ENCODE assay signal across 15 cellular contexts in the genomic region with DNA sequence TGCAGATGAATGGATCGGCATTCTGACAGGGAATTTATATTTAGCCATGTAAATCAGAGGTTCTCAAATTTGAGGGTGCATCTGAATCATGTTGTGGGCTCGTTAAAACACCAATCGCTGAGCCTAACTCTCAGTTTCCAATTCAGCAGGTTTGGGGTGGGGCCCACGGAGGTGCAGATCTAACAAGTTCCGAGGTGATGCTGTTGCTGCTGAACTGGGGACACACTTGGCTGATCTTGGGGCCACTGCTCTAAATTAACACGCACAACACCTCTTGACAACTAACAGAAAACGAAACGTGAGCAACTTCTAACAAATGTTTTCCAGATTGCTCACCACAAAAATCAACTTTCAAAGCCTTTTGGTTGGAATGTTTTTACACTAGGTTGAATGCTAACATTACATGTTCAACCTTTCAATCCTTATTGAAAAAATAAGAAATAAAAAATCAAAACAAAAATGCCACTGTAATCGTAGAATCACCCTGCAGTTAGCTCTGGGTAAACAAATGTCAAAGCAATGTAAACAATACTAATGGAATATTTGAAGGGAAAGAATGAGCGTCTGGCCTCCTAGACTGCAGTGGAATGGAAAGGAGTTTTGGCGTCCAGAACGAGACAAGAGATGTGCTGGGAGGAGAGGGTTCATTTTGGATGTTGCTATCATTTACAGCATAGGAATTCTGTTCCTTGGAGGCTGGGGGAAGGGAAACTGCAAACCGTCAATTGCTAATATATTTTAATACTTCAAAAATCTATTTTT.
A peak's percentile ranks its signal among the peaks of the same experiment; 100 is the strongest.
DNase-seq lines count a peak whose midpoint lies in the region; ATAC-seq, FAIRE-seq and TF ChIP-seq lines count a peak whose summit lies in the region.
"Had no signal": no experiment of that assay in that cellular context is flagged by ENCODE, and none has a peak within 500 bp of the region (broad histone marks: within the 10 kb centered on the region; RNA-seq: fewer than 3 reads in every experiment).

No MANE protein-coding gene starts in this region.

- H3K4me1 Mint-ChIP-seq in activated B cell treated with CpG ODN at 0.5 μM for 24 hours = peaks cover 10% of the 10 kb centered on the region

- H3K4me1 ChIP-seq in trophoblast cell (ENCODE audit: control insufficient read depth in 1 of 2, insufficient read depth in 2 of 2, low read length in 2 of 2) = no peaks in the 10 kb centered on the region

- CTCF ChIA-PET in activated B cell treated with CpG ODN at 0.5 μM for 24 hours (lab: Charles Lee) = no interaction called here

- WGBS in trophoblast cell (ENCODE audit: extremely low coverage, insufficient coverage, insufficient read length) = no CpG with 5 or more reads among the region's 13 CpGs

- POLR2A ChIA-PET in activated B cell treated with CpG ODN at 0.5 μM for 24 hours (lab: Charles Lee) = interaction anchor here (0.8 kb wide), 1 partner anchor 33 kb away, joined by 3 read pairs; no protein-coding TSS in a partner anchor

- no peak overlapping the region for H2AFZ ChIP-seq in trophoblast cell (ENCODE audit: insufficient read depth, low read length, poor library complexity)
- H2AFZ ChIP-seq: PC-9 had no signal

- no peak overlapping the region for H2BK5ac ChIP-seq in trophoblast cell (ENCODE audit: low read depth, low read length, poor library complexity)

- no peak overlapping the region for H3K18ac ChIP-seq in trophoblast cell (ENCODE audit: low read length)

- TF ChIP-seq CTCF in activated B cell treated with CpG ODN at 0.5 μM for 24 hours (IDR thresholded peaks at IDR 0.05) = no peak

- no peak overlapping the region for H4K12ac ChIP-seq in trophoblast cell (ENCODE audit: low read depth, low read length)

- H4K8ac ChIP-seq in trophoblast cell (ENCODE audit: low read depth, low read length) = no peak overlapping the region

- TF ChIP-seq POLR2A in GM12891 (IDR thresholded peaks at IDR 0.05; ENCODE audit: low read depth, low read length) = no peak

- no peak overlapping the region for H4K91ac ChIP-seq in trophoblast cell (ENCODE audit: low read depth, low read length)

- no peak overlapping the region for H3K27ac Mint-ChIP-seq in activated B cell treated with CpG ODN at 0.5 μM for 24 hours
- H3K27ac Mint-ChIP-seq: activated CD8-positive, alpha-beta T cell treated with anti-CD3 and anti-CD28 coated beads for 36 hours; activated T-helper 2 cell treated with anti-CD3 and anti-CD28 coated beads, Interferon-gamma antibody, Interleukin-2, Interleukin-4, amounts not matched to agents 10 μg/mL and 5 μg/mL and 100 μg/mL, durations not matched to agents 14 hours and 24 hours and 36 hours had no signal

- no peak overlapping the region for H3K4me2 ChIP-seq in trophoblast cell (ENCODE audit: low read length)
- H3K4me2 ChIP-seq: PC-9, SK-N-SH had no signal

- peak; percentile 5 for FAIRE-seq in GM12891 (lab: Jason Lieb, UNC)
- FAIRE-seq in urothelium cell line (lab: Jason Lieb, UNC) = no peak
- FAIRE-seq: astrocyte had no signal

- no peak overlapping the region for H3K4ac ChIP-seq in trophoblast cell (ENCODE audit: low read depth, low read length)

- peaks cover 5% of the 10 kb centered on the region for H3K27me3 Mint-ChIP-seq in activated B cell treated with CpG ODN at 0.5 μM for 24 hours

- no peaks in the 10 kb centered on the region for H3K79me2 ChIP-seq in trophoblast cell (ENCODE audit: control insufficient read depth, insufficient read depth, low read length, poor library complexity)

- no peaks in the 10 kb centered on the region for H3K79me1 ChIP-seq in trophoblast cell (ENCODE audit: low read length)

- H3K36me3 Mint-ChIP-seq in activated B cell treated with CpG ODN at 0.5 μM for 24 hours (ENCODE audit: low read depth) = no peaks in the 10 kb centered on the region

- no peak overlapping the region for H2BK12ac ChIP-seq in trophoblast cell (ENCODE audit: low read length)

- H2BK120ac ChIP-seq in trophoblast cell (ENCODE audit: insufficient read depth, low read length, poor library complexity) = no peak overlapping the region

- H2AK5ac ChIP-seq in trophoblast cell (ENCODE audit: low read length) = no peak overlapping the region

- no peaks in the 10 kb centered on the region for H3K9me3 Mint-ChIP-seq in activated B cell treated with CpG ODN at 0.5 μM for 24 hours
- H3K9me3 Mint-ChIP-seq: activated CD8-positive, alpha-beta T cell treated with anti-CD3 and anti-CD28 coated beads for 36 hours; activated T-helper 2 cell treated with anti-CD3 and anti-CD28 coated beads, Interferon-gamma antibody, Interleukin-2, Interleukin-4, amounts not matched to agents 10 μg/mL and 5 μg/mL and 100 μg/mL, durations not matched to agents 14 hours and 24 hours and 36 hours had no signal

- no peak overlapping the region for H3K4me3 ChIP-seq in trophoblast cell (ENCODE audit: low read depth, low read length)
- H3K4me3 ChIP-seq: PC-9 had no signal

- peak overlapping the region; percentile 2 for H3K4me3 Mint-ChIP-seq in activated B cell treated with CpG ODN at 0.5 μM for 24 hours
- H3K4me3 Mint-ChIP-seq: activated CD8-positive, alpha-beta T cell treated with anti-CD3 and anti-CD28 coated beads for 36 hours had no signal

- no peak overlapping the region for H3K27ac ChIP-seq in trophoblast cell (ENCODE audit: low read depth, low read length)
- H3K27ac ChIP-seq: PC-9 had no signal

- no peaks in the 10 kb centered on the region for H3K36me3 ChIP-seq in trophoblast cell (ENCODE audit: control insufficient read depth in 1 of 2, insufficient read depth in 2 of 2, low read length in 2 of 2)

- no peaks in the 10 kb centered on the region for H3K27me3 ChIP-seq in trophoblast cell (ENCODE audit: insufficient read depth, low read length)

- no peaks in the 10 kb centered on the region for H3K9me3 ChIP-seq in trophoblast cell (ENCODE audit: insufficient read depth, low read depth, low read length)
- H3K9me3 ChIP-seq: SK-N-SH had no signal

- intact Hi-C loops in activated B cell treated with CpG ODN at 0.5 μM for 24 hours (cut with micrococcal nuclease) = no loop called here

- no peak overlapping the region for H3K14ac ChIP-seq in trophoblast cell (ENCODE audit: low read length)

- no peak overlapping the region for H3K9ac ChIP-seq in trophoblast cell (ENCODE audit: low read length)
- H3K9ac ChIP-seq: SK-N-SH had no signal

- peak; percentile 65 for ATAC-seq in GM19467 (IDR thresholded peaks at IDR 0.05; ENCODE audit: unreplicated experiment)
- peak; percentile 66 for ATAC-seq in HG03025 (IDR thresholded peaks at IDR 0.05; ENCODE audit: low FRiP score, unreplicated experiment)
- ATAC-seq in activated B cell treated with CpG ODN at 0.5 μM for 24 hours (ENCODE audit: low read depth) = no peak
- ATAC-seq in HG03097 (IDR thresholded peaks at IDR 0.05; ENCODE audit: low FRiP score, unreplicated experiment) = no peak
- ATAC-seq in GM21381 (IDR thresholded peaks at IDR 0.05; ENCODE audit: unreplicated experiment) = no peak
- ATAC-seq: activated CD8-positive, alpha-beta T cell treated with anti-CD3 and anti-CD28 coated beads for 36 hours had no signal

- no peak overlapping the region for H3K23ac ChIP-seq in trophoblast cell (ENCODE audit: low read length)

- DNase-seq in GM12891 (ENCODE audit: insufficient read length, low spot score) (no peak), activated B cell treated with CpG ODN at 0.5 μM for 24 hours (no peak), trophoblast cell (no peak), urothelium cell line (ENCODE audit: low spot score) (no peak)
- DNase-seq: activated CD8-positive, alpha-beta T cell treated with anti-CD3 and anti-CD28 coated beads for 36 hours; AML-193; H7; PC-9; SK-N-SH had no signal

TF ChIP-seq in GM12891, 5 proteins besides CTCF, POLR2A, EP300 and RAD21:
- no peak for TF ChIP-seq SPI1 (IDR thresholded peaks at IDR 0.05; ENCODE audit: low read depth, low read length)
- TF ChIP-seq TAF1 (IDR thresholded peaks at IDR 0.05; ENCODE audit: low read depth, low read length) = no peak
- TF ChIP-seq PAX5 (IDR thresholded peaks at IDR 0.05; ENCODE audit: insufficient read depth, low read length, severe bottlenecking) = peak; percentile 7
- TF ChIP-seq POU2F2 (IDR thresholded peaks at IDR 0.05; ENCODE audit: low read depth, low read length) = no peak
- no peak for TF ChIP-seq POLR2AphosphoS5 (IDR thresholded peaks at IDR 0.05; ENCODE audit: low read depth, low read length)

Comparison
In these comparisons a context has a peak if more than half of its experiments do, and no peak if none do; other contexts are left out.
1. ATAC-seq: peak in GM19467 (single experiment) and HG03025 (single experiment); none in activated B cell treated with CpG ODN at 0.5 μM for 24 hours (single experiment), HG03097 (single experiment) and GM21381 (single experiment).